Comparison of ENCODE assay signal across 27 cellular contexts in genomic region chr10:13637303-13637856, GRCh38. TPM values are rescaled to one million over a fixed set of nuclear protein-coding genes. Genes with fewer than 3 reads are reported as not detected.
A peak's percentile ranks its signal among the peaks of the same experiment; 100 is the strongest.
DNase-seq lines count a peak whose midpoint lies in the region; ATAC-seq and TF ChIP-seq lines count a peak whose summit lies in the region.
"Had no signal": no experiment of that assay in that cellular context is flagged by ENCODE, and none has a peak within 500 bp of the region (broad histone marks: within the 10 kb centered on the region; RNA-seq: fewer than 3 reads in every experiment).

No MANE protein-coding gene starts in this region.

- POLR2A ChIA-PET in HEK293 (lab: Yijun Ruan, JAX) = no interaction called here
- POLR2A ChIA-PET in SK-N-SH (lab: Yijun Ruan, JAX) = no interaction called here

- H4K20me1 ChIP-seq in SK-N-SH (ENCODE audit: insufficient read depth) = no peaks in the 10 kb centered on the region

- H3K27me3 ChIP-seq in SK-N-SH (ENCODE audit: insufficient read depth) = no peaks in the 10 kb centered on the region
- no peaks in the 10 kb centered on the region for H3K27me3 ChIP-seq in lower lobe of right lung (ENCODE audit: low read depth)
- H3K27me3 ChIP-seq: dorsolateral prefrontal cortex, heart left ventricle, spleen, suprapubic skin had no signal

- in situ Hi-C loops in Caki2 (cut with HindIII; ENCODE audit: low pct_unique_long_range_greater_than_20kb, low sequenced_read_pairs) = no loop called here

- DNase-seq in Caki2 (ENCODE audit: low read depth) (peak; percentile 10), SK-N-SH (no peak), fibroblast of peridontal ligament (ENCODE audit: extremely low read depth) (peak; percentile 23), lower lobe of right lung (no peak), NCI-H446 treated with DMSO at 0.1 percent for 48 hours (lab: John Stamatoyannopoulos, UW) (no peak)
- DNase-seq in stimulated activated CD4-positive, alpha-beta T cell treated with anti-CD3 and anti-CD28 coated beads, Interleukin-1b, Interleukin-23, amount 100 ng/mL, for 48 hours = no peak
- DNase-seq: activated CD4-positive, alpha-beta T cell treated with anti-CD3 and anti-CD28 coated beads, Interleukin-2, amount 10 ng/mL, durations not matched to agents 7 days and 5 days; activated naive CD4-positive, alpha-beta T cell treated with Interleukin-2 at 50 U/mL for 16 hours; activated T-cell treated with anti-CD3 and anti-CD28 coated beads, Interleukin-2, amount 50 U/mL, for 72 hours; amygdala; caudate nucleus; dorsolateral prefrontal cortex; heart left ventricle; left cardiac atrium; naive B cell; NCI-H1694 treated with DMSO at 0.1 percent for 48 hours; occipital lobe; retina; spleen; stimulated activated CD4-positive, alpha-beta T cell treated with anti-CD3 and anti-CD28 coated beads, Interleukin-4, amount 100 ng/mL, for 1 hour had no signal

- H3K79me2 ChIP-seq in SK-N-SH (ENCODE audit: insufficient read depth) = no peaks in the 10 kb centered on the region

- no peak for TF ChIP-seq EP300 in SK-N-SH (IDR thresholded peaks at IDR 0.05; ENCODE audit: borderline replicate concordance in 1 of 2, low read depth in 1 of 2, low read length in 1 of 2)

- CTCF ChIA-PET in HEK293 (lab: Yijun Ruan, JAX) (interaction anchor here (0.6 kb wide), 1 partner anchor 301 kb away, joined by 3 read pairs; no protein-coding TSS in a partner anchor), SK-N-SH (lab: Yijun Ruan, JAX) (interaction anchor here (1.2 to 1.7 kb wide), 2 partner anchors 18 to 23 kb away, joined by 3 to 4 read pairs; no protein-coding TSS in a partner anchor)

- ATAC-seq in HG02884 (IDR thresholded peaks at IDR 0.05; ENCODE audit: unreplicated experiment) = no peak
- ATAC-seq in lower lobe of right lung = no peak
- ATAC-seq: activated T-cell treated with anti-CD3 and anti-CD28 coated beads, Interleukin-2, amount 50 U/mL, for 72 hours; HCT116; heart left ventricle; left cardiac atrium; stimulated activated memory B cell treated with anti-CD40 and anti-IgM and Interleukin-4, amounts not matched to agents 10 μg/mL and 1 μg/mL and 100 μg/mL, for 72 hours had no signal

- H3K36me3 ChIP-seq in HEK293 (ENCODE audit: control insufficient read depth in 2 of 2, insufficient read depth in 1 of 2, low read length in 2 of 2) (peaks cover 0 to 51% of the 10 kb centered on the region in 2 experiments), SK-N-SH (replicated peaks in 1 of 2; ENCODE audit: control insufficient read depth in 1 of 2, insufficient read depth in 2 of 2, low read length in 1 of 2) (peaks cover 24 to 34% of the 10 kb centered on the region in 2 experiments), lower lobe of right lung (peaks cover 20% of the 10 kb centered on the region)

- WGBS in SK-N-SH (ENCODE audit: low lambda C conversion rate) = 70% methylated on average over 1 of the region's 1 CpG

- H3K27ac ChIP-seq in HEK293 (ENCODE audit: extremely low read depth, low read depth, low read length) (no peak overlapping the region), SK-N-SH (ENCODE audit: low read depth in 2 of 2, low read length in 1 of 2) (peak overlapping the region in 1 of 2 experiments; percentile 46; a peak in 2 of 4 replicates), lower lobe of right lung (no peak overlapping the region)
- H3K27ac ChIP-seq: KMS-11, spleen, suprapubic skin, VCaP had no signal

- no peaks in the 10 kb centered on the region for H3K4me1 ChIP-seq in HEK293 (ENCODE audit: control insufficient read depth, insufficient read depth, low read length)
- peaks cover 0 to 4% of the 10 kb centered on the region in 2 experiments; a peak in 2 of 4 replicates for H3K4me1 ChIP-seq in SK-N-SH (ENCODE audit: control insufficient read depth in 1 of 2, insufficient read depth in 2 of 2, low read depth in 1 of 2, low read length in 1 of 2)
- no peaks in the 10 kb centered on the region for H3K4me1 ChIP-seq in lower lobe of right lung
- H3K4me1 ChIP-seq: suprapubic skin had no signal

- no peaks in the 10 kb centered on the region for H3K9me2 ChIP-seq in SK-N-SH

- no peak overlapping the region for H3K4me2 ChIP-seq in SK-N-SH
- H3K4me2 ChIP-seq: KMS-11 had no signal

- TF ChIP-seq CTCF in HEK293 (tag by site-specific recombination; IDR thresholded peaks at IDR 0.05) (no peak), SK-N-SH (IDR thresholded peaks at IDR 0.05) (no peak), lower lobe of right lung (IDR thresholded peaks at IDR 0.05) (no peak)

- intact Hi-C loops in lower lobe of right lung (cut with DNase I) = no loop called here

- H3K4me3 ChIP-seq in HEK293 (ENCODE audit: low read depth, low read length) = no peak overlapping the region
- no peak overlapping the region for H3K4me3 ChIP-seq in SK-N-SH (ENCODE audit: low read depth in 2 of 2, low read length in 1 of 2)
- no peak overlapping the region for H3K4me3 ChIP-seq in lower lobe of right lung
- H3K4me3 ChIP-seq: dorsolateral prefrontal cortex, heart left ventricle, spleen, suprapubic skin had no signal

- no peak overlapping the region for H3K9ac ChIP-seq in SK-N-SH
- H3K9ac ChIP-seq: KMS-11 had no signal

- H3F3A ChIP-seq in SK-N-SH (replicated peaks; ENCODE audit: insufficient read depth) = peaks cover 22% of the 10 kb centered on the region

- no peak overlapping the region for H2AFZ ChIP-seq in SK-N-SH (ENCODE audit: low read depth)

- H3K9me3 ChIP-seq in HEK293 (ENCODE audit: control insufficient read depth, insufficient read depth, low read depth, low read length) (no peaks in the 10 kb centered on the region), SK-N-SH (no peaks in the 10 kb centered on the region), lower lobe of right lung (peaks cover 4% of the 10 kb centered on the region)

- no peak for TF ChIP-seq RAD21 in SK-N-SH (IDR thresholded peaks at IDR 0.05; ENCODE audit: low read length)

TF ChIP-seq in HEK293, 187 proteins besides CTCF, POLR2A, EP300 and RAD21 (continues in another document):
- TF ChIP-seq FEZF1 (tag by site-specific recombination; IDR thresholded peaks at IDR 0.05) (peak; percentile 35; the same call in 1 of the 2 replicates), ZSCAN18 (tag by site-specific recombination; IDR thresholded peaks at IDR 0.05) (no peak), WT1 (tag by site-specific recombination; IDR thresholded peaks at IDR 0.05) (peak; percentile 93), ZNF629 (tag by site-specific recombination; IDR thresholded peaks at IDR 0.05) (peak; percentile 68; the same call in 1 of the 2 replicates)

TF ChIP-seq in SK-N-SH, 30 proteins besides CTCF, POLR2A, EP300 and RAD21:
- TF ChIP-seq JUND (IDR thresholded peaks at IDR 0.05) (0 out of 2 replicates have a peak, but pooled peaks have one; percentile 7), YY1 (IDR thresholded peaks at IDR 0.05; ENCODE audit: low read depth) (no peak)

RNA-seq across cellular contexts. Expression of gene PRPF18, which starts 50.6 kb away (rescaled TPM):
- total RNA-seq in Caki2 (2014; rRNA removed; shearing (Covaris generic); ENCODE audit: low replicate concordance) = 29.9 and 39.0 TPM in 2 replicates
- polyA plus RNA-seq in SK-N-SH (2012; rRNA removed) = 12.1 and 13.8 TPM in 2 replicates
- polyA plus RNA-seq in SK-N-SH (2012; cell fraction: cytosol; rRNA removed) = 20.0 and 32.2 TPM in 2 replicates
- 4.4 and 6.7 TPM in 2 replicates for polyA plus RNA-seq in SK-N-SH (2012; cell fraction: nucleus; rRNA removed)
- total RNA-seq in lower lobe of right lung = 22.5 TPM

Comparison
In these comparisons a context has a peak if more than half of its experiments do, and no peak if none do; other contexts are left out.
1. DNase-seq: peak in Caki2 (single experiment) and fibroblast of peridontal ligament (single experiment); none in SK-N-SH (single experiment), lower lobe of right lung (single experiment), NCI-H446 treated with DMSO at 0.1 percent for 48 hours (single experiment) and stimulated activated CD4-positive, alpha-beta T cell treated with anti-CD3 and anti-CD28 coated beads, Interleukin-1b, Interleukin-23, amount 100 ng/mL, for 48 hours (single experiment).